7 cellular contexts compared by ENCODE assay signal in genomic region chr5:84229045-84229444, GRCh38.
"Had no signal": no experiment of that assay in that cellular context is flagged by ENCODE, and none has a peak within 500 bp of the region (broad histone marks: within the 10 kb centered on the region; RNA-seq: fewer than 3 reads in every experiment).

No MANE protein-coding gene starts in this region.

- H2AFZ ChIP-seq: GM23248 had no signal

- H3K9me3 ChIP-seq: HAP-1 had no signal

- ATAC-seq: K562 had no signal

- H3K9ac ChIP-seq: GM23248 had no signal

- H3K36me3 ChIP-seq: HAP-1 had no signal

- DNase-seq: GM23248, GOT3, H7, IMR-90, KG1 had no signal

- H3K4me3 ChIP-seq: GM23248, HAP-1, K562 had no signal

- H3K4me1 ChIP-seq: HAP-1 had no signal

- H3K27ac ChIP-seq: GM23248 had no signal
